Comparison of ENCODE assay signal across 18 cellular contexts in the genomic region with DNA sequence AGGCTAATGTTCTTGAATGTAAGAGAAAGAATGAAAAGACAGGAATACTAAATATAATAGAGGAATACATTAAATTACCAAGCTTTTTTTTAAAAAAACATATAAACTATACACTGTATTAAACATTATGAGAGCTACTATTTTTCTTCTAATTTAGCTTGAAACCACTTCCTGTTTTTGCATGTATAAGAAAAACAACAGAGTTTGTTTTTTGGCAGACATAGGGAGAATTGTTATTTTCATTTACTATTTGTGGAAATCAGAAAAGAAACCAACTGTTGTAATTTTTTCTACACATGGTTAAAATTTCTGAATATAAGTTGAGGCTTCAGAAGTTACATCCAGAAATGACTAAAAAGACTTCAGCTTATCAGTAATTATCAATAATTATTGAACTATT.
A peak's percentile ranks its signal among the peaks of the same experiment; 100 is the strongest.
DNase-seq lines count a peak whose midpoint lies in the region; ATAC-seq lines count a peak whose summit lies in the region.
"Had no signal": no experiment of that assay in that cellular context is flagged by ENCODE, and none has a peak within 500 bp of the region (broad histone marks: within the 10 kb centered on the region; RNA-seq: fewer than 3 reads in every experiment).

No MANE protein-coding gene starts in this region.

- H3K36me3 ChIP-seq in SK-N-MC (ENCODE audit: insufficient read depth, low read length) (no peaks in the 10 kb centered on the region), HAP-1 (replicated peaks) (no peaks in the 10 kb centered on the region)

- H3K27ac ChIP-seq in SK-N-MC = peak overlapping the region; percentile 70

- no peaks in the 10 kb centered on the region for H3K27me3 ChIP-seq in HAP-1 (ENCODE audit: low read depth)

- in situ Hi-C loops in HAP-1 (cut with MboI; ENCODE audit: low sequenced_read_pairs) = no loop called here

- peak overlapping the region; percentile 24 for H3K9ac ChIP-seq in SK-N-MC (ENCODE audit: insufficient read length)

- H3K4me1 ChIP-seq in HAP-1 = no peaks in the 10 kb centered on the region

- H3K9me3 ChIP-seq in SK-N-MC (ENCODE audit: low read depth, low read length) = no peaks in the 10 kb centered on the region
- H3K9me3 ChIP-seq in HAP-1 = no peaks in the 10 kb centered on the region

- DNase-seq in SK-N-MC (ENCODE audit: low read depth, low spot score) = no peak
- no peak for DNase-seq in HAP-1 (ENCODE audit: low spot score in 2 of 2)
- no peak for DNase-seq in activated naive CD4-positive, alpha-beta T cell treated with Interleukin-2 at 50 U/mL for 16 hours
- DNase-seq in NCI-H1105 treated with DMSO at 0.1 percent for 48 hours (lab: John Stamatoyannopoulos, UW) = no peak
- DNase-seq: Calu3; CD4-positive, alpha-beta T cell; KBM-7; NCI-H1092; NCI-H1694 treated with DMSO at 0.1 percent for 48 hours; NCI-H446 treated with DMSO at 0.1 percent for 48 hours; NCI-H748 treated with DMSO at 0.1 percent for 48 hours; Right ventricle myocardium superior; T-helper 2 cell had no signal

- ATAC-seq in GM19395 (IDR thresholded peaks at IDR 0.05; ENCODE audit: unreplicated experiment) (peak; percentile 58), HG02588 (IDR thresholded peaks at IDR 0.05; ENCODE audit: unreplicated experiment) (peak; percentile 54), GM19467 (IDR thresholded peaks at IDR 0.05; ENCODE audit: unreplicated experiment) (no peak)
- ATAC-seq: Panc1, SK-N-SH treated with all-trans-retinoic acid at 6 μM for 48 hours had no signal

- no peak overlapping the region for H3K4me3 ChIP-seq in SK-N-MC
- H3K4me3 ChIP-seq in HAP-1 = no peak overlapping the region
